ENCODE assay signal across 9 cellular contexts in genomic region chr12:113666223-113666622, GRCh38.
"Had no signal": no experiment of that assay in that cellular context is flagged by ENCODE, and none has a peak within 500 bp of the region (broad histone marks: within the 10 kb centered on the region; RNA-seq: fewer than 3 reads in every experiment).

No MANE protein-coding gene starts in this region.

- H3K9me3 ChIP-seq: HAP-1 had no signal

- H2AFZ ChIP-seq: GM23248 had no signal

- H3K9ac ChIP-seq: GM23248 had no signal

- DNase-seq: GM23248, GOT3, H7, HFFc6, IMR-90, KBM-7 had no signal

- ATAC-seq: HCT116 had no signal

- H3K36me3 ChIP-seq: HAP-1 had no signal

- H3K27ac ChIP-seq: GM23248, HL-60 had no signal

- H3K4me3 ChIP-seq: GM23248, HAP-1 had no signal
